ENCODE assay signal across 16 cellular contexts in genomic region chr9:86410281-86410680, GRCh38. TPM values are rescaled to one million over a fixed set of nuclear protein-coding genes. Genes with fewer than 3 reads are reported as not detected.
DNase-seq lines count a peak whose midpoint lies in the region; ATAC-seq and TF ChIP-seq lines count a peak whose summit lies in the region.
"Had no signal": no experiment of that assay in that cellular context is flagged by ENCODE, and none has a peak within 500 bp of the region (broad histone marks: within the 10 kb centered on the region; RNA-seq: fewer than 3 reads in every experiment).

No MANE protein-coding gene starts in this region.

- no peaks in the 10 kb centered on the region for H3K9me3 ChIP-seq in IMR-90 (ENCODE audit: control insufficient read depth, insufficient read depth, low read length)
- H3K9me3 ChIP-seq: Caco-2 had no signal

- no peak overlapping the region for H3K4me3 ChIP-seq in IMR-90 (ENCODE audit: insufficient read depth, low read depth, low read length)
- H3K4me3 ChIP-seq: SK-N-MC had no signal

- H4K20me1 ChIP-seq in IMR-90 (ENCODE audit: insufficient read depth, low read length) = peaks cover 4% of the 10 kb centered on the region; the same call in 1 of the 2 replicates

- ATAC-seq in IMR-90 (ENCODE audit: low read depth) = no peak

- H3K14ac ChIP-seq in IMR-90 (replicated peaks; ENCODE audit: low read depth, low read length) = no peak overlapping the region

- CTCF ChIA-PET in IMR-90 (lab: Yijun Ruan, JAX) = interaction anchor here (0.6 to 1.3 kb wide), 2 partner anchors 24 to 850 kb away, joined by 3 read pairs; no protein-coding TSS in a partner anchor

- H3K9ac ChIP-seq in IMR-90 (ENCODE audit: low read depth, low read length) = no peak overlapping the region

- POLR2A ChIA-PET in IMR-90 (lab: Charles Lee; ENCODE audit: unreplicated experiment) = no interaction called here

- no peak overlapping the region for H2AK9ac ChIP-seq in IMR-90 (replicated peaks; ENCODE audit: low read depth, low read length, poor library complexity)

- no peak for TF ChIP-seq CTCF in IMR-90 (conservative IDR thresholded peaks at IDR 0.05; ENCODE audit: low read depth, low read length)

- H4K8ac ChIP-seq in IMR-90 (ENCODE audit: low read depth in 2 of 2, low read length in 2 of 2) = no peak overlapping the region

- peak overlapping the region; percentile 49; the same call in 1 of the 2 replicates for H2AK5ac ChIP-seq in IMR-90 (ENCODE audit: low read depth, low read length)

- peak; percentile 84 for DNase-seq in DMS 273 (lab: John Stamatoyannopoulos, UW; ENCODE audit: unreplicated experiment)
- peak; percentile 37 for DNase-seq in IMR-90
- DNase-seq in cerebellar cortex (ENCODE audit: low spot score) = peak; percentile 84
- peak; percentile 36 for DNase-seq in iPS DF 4.7 (ENCODE audit: extremely low read depth, low spot score)
- no peak for DNase-seq in DMS79 treated with DMSO at 0.1 percent for 48 hours (lab: John Stamatoyannopoulos, UW)
- no peak for DNase-seq in NCI-H146 treated with DMSO at 0.1 percent for 48 hours (lab: John Stamatoyannopoulos, UW; ENCODE audit: unreplicated experiment)
- no peak for DNase-seq in immature natural killer cell
- DNase-seq in activated CD8-positive, alpha-beta memory T cell treated with anti-CD3 and anti-CD28 coated beads, Interleukin-2, amount 50 U/mL, for 48 hours = no peak
- DNase-seq: Caco-2, GDM1, Kasumi-1, NCI-H1105 treated with DMSO at 0.1 percent for 48 hours, NCI-H2029, NCI-H748 treated with DMSO at 0.1 percent for 48 hours had no signal

- no CpG with 5 or more reads among the region's 5 CpGs for WGBS in IMR-90 (ENCODE audit: extremely low coverage in 2 of 2, insufficient read length in 1 of 2), 2 experiments

- no peak overlapping the region for H2BK15ac ChIP-seq in IMR-90 (ENCODE audit: low read depth, low read length)

- intact Hi-C loops in IMR-90 (cut with micrococcal nuclease) = loop anchor here (5.0 to 10.0 kb wide), 2 partner anchors 205 to 537 kb away; partner anchors contain the start of gene GAS1

- no peaks in the 10 kb centered on the region for H3K4me1 Mint-ChIP-seq in immature natural killer cell

- 0 out of 2 replicates have a peak overlapping the region, but pooled peaks have one; percentile 28 for H3K18ac ChIP-seq in IMR-90 (ENCODE audit: low read depth, low read length)

- no peak overlapping the region for H2AFZ ChIP-seq in IMR-90 (replicated peaks; ENCODE audit: low read length, poor library complexity)

- TF ChIP-seq POLR2A in IMR-90 (IDR thresholded peaks at IDR 0.05; ENCODE audit: low read depth, low read length) = no peak

- no peak for TF ChIP-seq RAD21 in IMR-90 (IDR thresholded peaks at IDR 0.05; ENCODE audit: low read length)

- H3K4me2 ChIP-seq in IMR-90 (ENCODE audit: low read depth, low read length) = no peak overlapping the region

- peaks cover 17% of the 10 kb centered on the region for H3K4me1 ChIP-seq in IMR-90 (ENCODE audit: control insufficient read depth, insufficient read depth, low read length)

- no peak overlapping the region for H2BK5ac ChIP-seq in IMR-90 (ENCODE audit: low read depth, low read length, poor library complexity, severe bottlenecking)

- H3K79me1 ChIP-seq in IMR-90 (ENCODE audit: low read depth in 1 of 2, low read length in 2 of 2) = no peaks in the 10 kb centered on the region

- H2BK20ac ChIP-seq in IMR-90 (ENCODE audit: low read depth, low read length) = 0 out of 2 replicates have a peak overlapping the region, but pooled peaks have one; percentile 41

- H3K4me3 Mint-ChIP-seq in immature natural killer cell = no peak overlapping the region
- H3K4me3 Mint-ChIP-seq: CD14-positive monocyte had no signal

- no peak overlapping the region for H4K91ac ChIP-seq in IMR-90 (ENCODE audit: insufficient read depth, low read depth, low read length)

- in situ Hi-C loops in IMR-90 (cut with MboI; ENCODE audit: low sequenced_read_pairs) = loop anchor here (10.0 kb wide), 1 partner anchor 1255 kb away; no protein-coding TSS in a partner anchor

- H4K5ac ChIP-seq in IMR-90 (ENCODE audit: low read depth, low read length) = peak overlapping the region; percentile 35; the same call in 1 of the 2 replicates

- H3K27me3 ChIP-seq in IMR-90 (ENCODE audit: control insufficient read depth, insufficient read depth, low read length) = no peaks in the 10 kb centered on the region

- H3K4ac ChIP-seq in IMR-90 (ENCODE audit: low read depth, low read length) = no peak overlapping the region; the same call in 1 of the 2 replicates

- H3K36me3 ChIP-seq in IMR-90 (ENCODE audit: control insufficient read depth, insufficient read depth, low read length) = no peaks in the 10 kb centered on the region

- no peaks in the 10 kb centered on the region for H3K9me3 Mint-ChIP-seq in immature natural killer cell

- H2BK120ac ChIP-seq in IMR-90 (ENCODE audit: low read depth, low read length) = no peak overlapping the region

- H3K9me1 ChIP-seq in IMR-90 (ENCODE audit: insufficient read depth, low read length) = peaks cover 6% of the 10 kb centered on the region

- peaks cover under 1 to 8% (median 4%) of the 10 kb centered on the region in 3 donors for H3K27me3 Mint-ChIP-seq in immature natural killer cell (ENCODE audit: low read depth in 3 of 3)

- H3K27ac ChIP-seq in IMR-90 (ENCODE audit: insufficient read depth, low read length) = no peak overlapping the region
- H3K27ac ChIP-seq: SK-N-MC had no signal

- no peaks in the 10 kb centered on the region for H3K36me3 Mint-ChIP-seq in immature natural killer cell
- H3K36me3 Mint-ChIP-seq: CD14-positive monocyte had no signal

- dilution Hi-C loops in IMR-90 (cut with HindIII; ENCODE audit: low sequenced_read_pairs, unreplicated experiment) = no loop called here

- no TSS peak for BruUV-seq in IMR-90 (replicated peaks; lab: Mats Ljungman, UMichigan)

- no peak overlapping the region for H3K56ac ChIP-seq in IMR-90 (ENCODE audit: extremely low read depth, insufficient read depth, low read length)

- H3K27ac Mint-ChIP-seq in immature natural killer cell = no peak overlapping the region

- H3K23ac ChIP-seq in IMR-90 (ENCODE audit: low read depth, low read length) = no peak overlapping the region

TF ChIP-seq in IMR-90, 13 proteins besides CTCF, POLR2A, EP300 and RAD21:
- TF ChIP-seq RFX5 (IDR thresholded peaks at IDR 0.05; ENCODE audit: low read depth, low read length) = no peak
- TF ChIP-seq CHD1 (IDR thresholded peaks at IDR 0.05; ENCODE audit: low read depth, low read length) = no peak
- no peak for TF ChIP-seq USF2 (IDR thresholded peaks at IDR 0.05; ENCODE audit: low read depth, low read length)
- no peak for TF ChIP-seq BHLHE40 (IDR thresholded peaks at IDR 0.05; ENCODE audit: low read depth, low read length)
- no peak for TF ChIP-seq FOS (IDR thresholded peaks at IDR 0.05; ENCODE audit: low read depth, low read length)
- no peak for TF ChIP-seq MXI1 (IDR thresholded peaks at IDR 0.05; ENCODE audit: borderline replicate concordance, low read depth, low read length)
- no peak for TF ChIP-seq CEBPB (IDR thresholded peaks at IDR 0.05; ENCODE audit: low read depth, low read length)
- TF ChIP-seq MAZ (IDR thresholded peaks at IDR 0.05; ENCODE audit: borderline replicate concordance, low read depth, low read length) = no peak
- TF ChIP-seq RCOR1 (IDR thresholded peaks at IDR 0.05; ENCODE audit: insufficient replicate concordance, low read length) = no peak
- TF ChIP-seq NFE2L2 (IDR thresholded peaks at IDR 0.05; ENCODE audit: low read depth, low read length) = no peak
- no peak for TF ChIP-seq SMC3 (IDR thresholded peaks at IDR 0.05; ENCODE audit: low read depth, low read length)
- TF ChIP-seq ELK1 (IDR thresholded peaks at IDR 0.05; ENCODE audit: borderline replicate concordance, low read depth, low read length) = no peak
- TF ChIP-seq MAFK (IDR thresholded peaks at IDR 0.05; ENCODE audit: low read depth, low read length) = no peak

RNA-seq across cellular contexts. Expression of gene TUT7, which starts 56.1 kb away (rescaled TPM):
- 33.3 and 58.3 TPM in 2 replicates for total RNA-seq in IMR-90 (2012; rRNA removed)
- polyA plus RNA-seq in IMR-90 (2012; rRNA removed) (13.3 and 14.4 TPM in 2 replicates), immature natural killer cell (10 to 100 TPM; 16.1 to 34.4 (median 18.0) TPM)
- 1.1 and 3.5 TPM in 2 replicates for polyA plus RNA-seq in IMR-90 (2012; cell fraction: cytosol; rRNA removed)
- 1.2 and 18.6 TPM in 2 replicates for polyA plus RNA-seq in IMR-90 (2012; cell fraction: nucleus; rRNA removed; ENCODE audit: low replicate concordance)

Comparison
In these comparisons a context has a peak if more than half of its experiments do, and no peak if none do; other contexts are left out.
1. DNase-seq: peak in DMS 273 (single experiment), IMR-90 (single experiment), cerebellar cortex (single experiment) and iPS DF 4.7 (single experiment); none in DMS79 treated with DMSO at 0.1 percent for 48 hours (single experiment), NCI-H146 treated with DMSO at 0.1 percent for 48 hours (single experiment), immature natural killer cell (0 of 3) and activated CD8-positive, alpha-beta memory T cell treated with anti-CD3 and anti-CD28 coated beads, Interleukin-2, amount 50 U/mL, for 48 hours (single experiment).